Comparison of ENCODE assay signal across 23 cellular contexts in genomic region chr2:187749804-187750431, GRCh38.
"Had no signal": no experiment of that assay in that cellular context is flagged by ENCODE, and none has a peak within 500 bp of the region (broad histone marks: within the 10 kb centered on the region; RNA-seq: fewer than 3 reads in every experiment).

No MANE protein-coding gene starts in this region.

- H3K4me3 ChIP-seq: esophagus muscularis mucosa, gastrocnemius medialis, heart right ventricle, pancreas, smooth muscle cell, stomach, thoracic aorta, transverse colon had no signal

- H3K4me1 Mint-ChIP-seq: natural killer cell; neural crest cell; stimulated activated effector memory CD8-positive, alpha-beta T cell treated with anti-CD3 and anti-CD28 coated beads, Interleukin-12 subunit alpha, Interleukin-12 subunit beta, amount 100 ng/mL, for 72 hours had no signal

- H3K9me3 ChIP-seq: esophagus muscularis mucosa, gastrocnemius medialis, pancreas, stomach, thoracic aorta, transverse colon had no signal

- H3K4me3 Mint-ChIP-seq: dendritic cell treated with granulocyte-macrophage colony-stimulating factor and Interleukin-4, amounts not matched to agents 40 ng/mL and 50 ng/mL, for 4 days; effector memory CD8-positive, alpha-beta T cell; mesothelial cell of epicardium; natural killer cell; neural crest cell; stimulated activated effector memory CD8-positive, alpha-beta T cell treated with anti-CD3 and anti-CD28 coated beads, Interleukin-12 subunit alpha, Interleukin-12 subunit beta, amount 100 ng/mL, for 72 hours had no signal

- DNase-seq: effector memory CD8-positive, alpha-beta T cell; gastrocnemius medialis; heart right ventricle; hypothalamus; natural killer cell; nucleus accumbens; stimulated activated CD4-positive, alpha-beta T cell treated with anti-CD3 and anti-CD28 coated beads, Interleukin-4, amount 100 ng/mL, for 1 hour; stimulated activated CD8-positive, alpha-beta memory T cell treated with anti-CD3 and anti-CD28 coated beads, Interleukin-4, amount 100 ng/mL, for 48 hours; stomach; substantia nigra; transverse colon had no signal

- H3K27me3 Mint-ChIP-seq: dendritic cell treated with granulocyte-macrophage colony-stimulating factor and Interleukin-4, amounts not matched to agents 40 ng/mL and 50 ng/mL, for 4 days; effector memory CD8-positive, alpha-beta T cell; progenitor cell of endocrine pancreas had no signal

- H3K36me3 Mint-ChIP-seq: stimulated activated effector memory CD8-positive, alpha-beta T cell treated with anti-CD3 and anti-CD28 coated beads, Interleukin-12 subunit alpha, Interleukin-12 subunit beta, amount 100 ng/mL, for 72 hours had no signal

- H3K27ac Mint-ChIP-seq: dendritic cell treated with granulocyte-macrophage colony-stimulating factor and Interleukin-4, amounts not matched to agents 40 ng/mL and 50 ng/mL, for 4 days; effector memory CD8-positive, alpha-beta T cell; mesothelial cell of epicardium; natural killer cell; progenitor cell of endocrine pancreas; stimulated activated effector memory CD8-positive, alpha-beta T cell treated with anti-CD3 and anti-CD28 coated beads, Interleukin-12 subunit alpha, Interleukin-12 subunit beta, amount 100 ng/mL, for 72 hours had no signal

- H3K4me1 ChIP-seq: esophagus muscularis mucosa, gastrocnemius medialis, heart right ventricle, pancreas, stomach, transverse colon had no signal

- H3K9me3 Mint-ChIP-seq: dendritic cell treated with granulocyte-macrophage colony-stimulating factor and Interleukin-4, amounts not matched to agents 40 ng/mL and 50 ng/mL, for 4 days; neural crest cell had no signal

- H3K27me3 ChIP-seq: esophagus muscularis mucosa, gastrocnemius medialis, heart right ventricle, pancreas, stomach, transverse colon had no signal

- H3K27ac ChIP-seq: epithelial cell of prostate, esophagus muscularis mucosa, gastrocnemius medialis, heart right ventricle, pancreas, stomach, thoracic aorta, transverse colon had no signal

- ATAC-seq: effector memory CD8-positive, alpha-beta T cell; gastrocnemius medialis; heart right ventricle; left lobe of liver; natural killer cell; pancreas; right cardiac atrium had no signal

- H3K36me3 ChIP-seq: esophagus muscularis mucosa, gastrocnemius medialis, heart right ventricle, pancreas, stomach, thoracic aorta, transverse colon had no signal
